ENCODE assay signal across 10 cellular contexts in the genomic region with DNA sequence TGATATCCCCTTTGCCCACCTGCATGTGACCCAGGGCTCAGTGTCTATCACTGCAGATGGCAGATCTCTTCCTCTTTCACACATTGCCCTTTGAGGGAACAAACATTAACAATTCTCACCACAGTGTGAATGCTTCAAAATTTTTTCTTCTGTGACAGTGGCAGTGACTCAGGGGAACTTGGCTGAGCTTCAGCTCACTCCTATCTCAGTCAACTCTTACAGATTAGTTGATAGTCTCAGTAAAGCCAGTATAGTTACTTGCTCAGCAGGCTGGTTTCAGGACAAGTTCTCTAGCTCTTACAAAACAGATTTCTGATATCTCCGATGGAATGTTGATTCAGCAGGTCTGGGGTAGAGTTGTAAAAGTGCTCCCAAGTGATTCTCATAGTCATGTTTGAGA.
DNase-seq lines count a peak whose midpoint lies in the region; ATAC-seq and TF ChIP-seq lines count a peak whose summit lies in the region.
"Had no signal": no experiment of that assay in that cellular context is flagged by ENCODE, and none has a peak within 500 bp of the region (broad histone marks: within the 10 kb centered on the region; RNA-seq: fewer than 3 reads in every experiment).

No MANE protein-coding gene starts in this region.

- H3K4me2 ChIP-seq in smooth muscle cell: peak overlapping the region; percentile 62

- H3K79me2 ChIP-seq in smooth muscle cell (ENCODE audit: low read depth): no peaks in the 10 kb centered on the region

- TF ChIP-seq CTCF in HFFc6 (IDR thresholded peaks at IDR 0.05): no peak
- no peak for TF ChIP-seq CTCF in fibroblast of the aortic adventitia (IDR thresholded peaks at IDR 0.05; ENCODE audit: insufficient read depth, low read length)
- no peak for TF ChIP-seq CTCF in smooth muscle cell (IDR thresholded peaks at IDR 0.05; ENCODE audit: borderline replicate concordance, insufficient read depth, poor library complexity, severe bottlenecking)

- no peaks in the 10 kb centered on the region for H4K20me1 ChIP-seq in smooth muscle cell (ENCODE audit: low read depth)

- peaks cover 58% of the 10 kb centered on the region for H3K4me1 Mint-ChIP-seq in HFFc6 (ENCODE audit: low read depth)

- H3K4me1 ChIP-seq in smooth muscle cell (ENCODE audit: low read depth): peaks cover 21% of the 10 kb centered on the region
- H3K4me1 ChIP-seq: ascending aorta had no signal

- peak overlapping the region; percentile 91 for H3K9ac ChIP-seq in smooth muscle cell (ENCODE audit: low read depth)

- H3K27me3 Mint-ChIP-seq in HFFc6 (ENCODE audit: insufficient read depth): peaks cover 27% of the 10 kb centered on the region

- no peaks in the 10 kb centered on the region for H3K9me3 ChIP-seq in smooth muscle cell (replicated peaks; ENCODE audit: low read depth)
- H3K9me3 ChIP-seq: ascending aorta had no signal

- peaks cover 11% of the 10 kb centered on the region for H3F3A ChIP-seq in smooth muscle cell (ENCODE audit: low read depth)

- no peaks in the 10 kb centered on the region for H3K36me3 Mint-ChIP-seq in HFFc6 (ENCODE audit: low read depth)

- peak overlapping the region; percentile 50 for H3K27ac Mint-ChIP-seq in HFFc6

- ATAC-seq in SK-N-SH treated with all-trans-retinoic acid at 6 μM for 48 hours (peak; percentile 67), HG02885 (IDR thresholded peaks at IDR 0.05; ENCODE audit: poor library complexity, unreplicated experiment) (no peak)

- no peaks in the 10 kb centered on the region for H3K9me3 Mint-ChIP-seq in HFFc6

- no peak overlapping the region for H2AFZ ChIP-seq in smooth muscle cell (ENCODE audit: low read depth)

- H3K4me3 ChIP-seq in fibroblast of the aortic adventitia (ENCODE audit: low read depth, low read length) (no peak overlapping the region), smooth muscle cell (no peak overlapping the region)
- H3K4me3 ChIP-seq: ascending aorta had no signal

- H3K27me3 ChIP-seq in smooth muscle cell (ENCODE audit: low read depth): no peaks in the 10 kb centered on the region
- H3K27me3 ChIP-seq: ascending aorta had no signal

- WGBS in smooth muscle cell (ENCODE audit: low lambda C conversion rate): 9% methylated on average over 1 of the region's 1 CpG

- H3K27ac ChIP-seq in smooth muscle cell (ENCODE audit: low read depth): peak overlapping the region; percentile 98
- H3K27ac ChIP-seq: ascending aorta had no signal

- peak; percentile 69 for DNase-seq in HFFc6
- peak; percentile 82 for DNase-seq in fibroblast of the aortic adventitia (ENCODE audit: low read depth)
- DNase-seq in smooth muscle cell (lab: John Stamatoyannopoulos, UW; ENCODE audit: unreplicated experiment): no peak
- DNase-seq in NCI-H2171 (lab: John Stamatoyannopoulos, UW): no peak
- DNase-seq in NCI-H526 treated with DMSO at 0.1 percent for 48 hours (lab: John Stamatoyannopoulos, UW): no peak
- DNase-seq: NCI-H1930; stimulated activated CD4-positive, alpha-beta T cell treated with anti-CD3 and anti-CD28 coated beads, Interleukin-2, amount 100 ng/mL, for 48 hours had no signal

- no peak overlapping the region for H3K4me3 Mint-ChIP-seq in HFFc6

- no peaks in the 10 kb centered on the region for H3K36me3 ChIP-seq in smooth muscle cell (ENCODE audit: low read depth)
- H3K36me3 ChIP-seq: ascending aorta had no signal

TF ChIP-seq in SK-N-SH treated with all-trans-retinoic acid at 6 μM for 48 hours, 23 proteins besides CTCF, POLR2A, EP300 and RAD21:
- TF ChIP-seq ZFP30 (CRISPR knock-in tag; IDR thresholded peaks at IDR 0.05): no peak
- no peak for TF ChIP-seq ZNF70 (CRISPR knock-in tag; IDR thresholded peaks at IDR 0.05)
- TF ChIP-seq CSDC2 (CRISPR knock-in tag; IDR thresholded peaks at IDR 0.05): no peak
- TF ChIP-seq OSR1 (CRISPR knock-in tag; IDR thresholded peaks at IDR 0.05): no peak
- TF ChIP-seq ARNTL (CRISPR knock-in tag; IDR thresholded peaks at IDR 0.05; ENCODE audit: borderline replicate concordance, low read depth): no peak
- no peak for TF ChIP-seq PPARA (CRISPR knock-in tag; IDR thresholded peaks at IDR 0.05; ENCODE audit: borderline replicate concordance)
- TF ChIP-seq ZC3H10 (CRISPR knock-in tag; IDR thresholded peaks at IDR 0.05): no peak
- TF ChIP-seq SNAI2 (CRISPR knock-in tag; IDR thresholded peaks at IDR 0.05): no peak
- TF ChIP-seq, protein P1, sequence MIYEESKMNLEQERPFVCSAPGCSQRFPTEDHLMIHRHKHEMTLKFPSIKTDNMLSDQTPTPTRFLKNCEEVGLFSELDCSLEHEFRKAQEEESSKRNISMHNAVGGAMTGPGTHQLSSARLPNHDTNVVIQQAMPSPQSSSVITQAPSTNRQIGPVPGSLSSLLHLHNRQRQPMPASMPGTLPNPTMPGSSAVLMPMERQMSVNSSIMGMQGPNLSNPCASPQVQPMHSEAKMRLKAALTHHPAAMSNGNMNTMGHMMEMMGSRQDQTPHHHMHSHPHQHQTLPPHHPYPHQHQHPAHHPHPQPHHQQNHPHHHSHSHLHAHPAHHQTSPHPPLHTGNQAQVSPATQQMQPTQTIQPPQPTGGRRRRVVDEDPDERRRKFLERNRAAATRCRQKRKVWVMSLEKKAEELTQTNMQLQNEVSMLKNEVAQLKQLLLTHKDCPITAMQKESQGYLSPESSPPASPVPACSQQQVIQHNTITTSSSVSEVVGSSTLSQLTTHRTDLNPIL (CRISPR knock-in tag; IDR thresholded peaks at IDR 0.05; ENCODE audit: low read depth): no peak
- TF ChIP-seq, protein P2, sequence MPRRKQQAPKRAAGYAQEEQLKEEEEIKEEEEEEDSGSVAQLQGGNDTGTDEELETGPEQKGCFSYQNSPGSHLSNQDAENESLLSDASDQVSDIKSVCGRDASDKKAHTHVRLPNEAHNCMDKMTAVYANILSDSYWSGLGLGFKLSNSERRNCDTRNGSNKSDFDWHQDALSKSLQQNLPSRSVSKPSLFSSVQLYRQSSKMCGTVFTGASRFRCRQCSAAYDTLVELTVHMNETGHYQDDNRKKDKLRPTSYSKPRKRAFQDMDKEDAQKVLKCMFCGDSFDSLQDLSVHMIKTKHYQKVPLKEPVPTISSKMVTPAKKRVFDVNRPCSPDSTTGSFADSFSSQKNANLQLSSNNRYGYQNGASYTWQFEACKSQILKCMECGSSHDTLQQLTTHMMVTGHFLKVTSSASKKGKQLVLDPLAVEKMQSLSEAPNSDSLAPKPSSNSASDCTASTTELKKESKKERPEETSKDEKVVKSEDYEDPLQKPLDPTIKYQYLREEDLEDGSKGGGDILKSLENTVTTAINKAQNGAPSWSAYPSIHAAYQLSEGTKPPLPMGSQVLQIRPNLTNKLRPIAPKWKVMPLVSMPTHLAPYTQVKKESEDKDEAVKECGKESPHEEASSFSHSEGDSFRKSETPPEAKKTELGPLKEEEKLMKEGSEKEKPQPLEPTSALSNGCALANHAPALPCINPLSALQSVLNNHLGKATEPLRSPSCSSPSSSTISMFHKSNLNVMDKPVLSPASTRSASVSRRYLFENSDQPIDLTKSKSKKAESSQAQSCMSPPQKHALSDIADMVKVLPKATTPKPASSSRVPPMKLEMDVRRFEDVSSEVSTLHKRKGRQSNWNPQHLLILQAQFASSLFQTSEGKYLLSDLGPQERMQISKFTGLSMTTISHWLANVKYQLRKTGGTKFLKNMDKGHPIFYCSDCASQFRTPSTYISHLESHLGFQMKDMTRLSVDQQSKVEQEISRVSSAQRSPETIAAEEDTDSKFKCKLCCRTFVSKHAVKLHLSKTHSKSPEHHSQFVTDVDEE (CRISPR knock-in tag; IDR thresholded peaks at IDR 0.05): no peak
- TF ChIP-seq BACH2 (CRISPR knock-in tag; IDR thresholded peaks at IDR 0.05; ENCODE audit: borderline replicate concordance): no peak
- no peak for TF ChIP-seq ZNF8 (CRISPR knock-in tag; IDR thresholded peaks at IDR 0.05)
- no peak for TF ChIP-seq GLIS3 (CRISPR knock-in tag; IDR thresholded peaks at IDR 0.05)
- TF ChIP-seq ZFP3 (CRISPR knock-in tag; IDR thresholded peaks at IDR 0.05): no peak
- no peak for TF ChIP-seq RARB (CRISPR knock-in tag; IDR thresholded peaks at IDR 0.05)
- no peak for TF ChIP-seq ESRRG (CRISPR knock-in tag; IDR thresholded peaks at IDR 0.05)
- no peak for TF ChIP-seq TOX (CRISPR knock-in tag; IDR thresholded peaks at IDR 0.05; ENCODE audit: borderline replicate concordance)

Comparison
In these comparisons a context has a peak if more than half of its experiments do, and no peak if none do; other contexts are left out.
1. DNase-seq: peak in HFFc6 (single experiment) and fibroblast of the aortic adventitia (single experiment); none in smooth muscle cell (single experiment), NCI-H2171 (single experiment) and NCI-H526 treated with DMSO at 0.1 percent for 48 hours (single experiment).